Comparison of ENCODE assay signal across 14 cellular contexts in genomic region chr9:21432640-21433425, GRCh38.
DNase-seq lines count a peak whose midpoint lies in the region; ATAC-seq and TF ChIP-seq lines count a peak whose summit lies in the region.
"Had no signal": no experiment of that assay in that cellular context is flagged by ENCODE, and none has a peak within 500 bp of the region (broad histone marks: within the 10 kb centered on the region; RNA-seq: fewer than 3 reads in every experiment).

No MANE protein-coding gene starts in this region.

- DNase-seq in NB4 (ENCODE audit: low read depth): peak; percentile 36
- DNase-seq in NCI-H187 (lab: John Stamatoyannopoulos, UW): no peak
- no peak for DNase-seq in AG20443 (ENCODE audit: low spot score)
- DNase-seq in stimulated activated CD4-positive, alpha-beta T cell treated with anti-CD3 and anti-CD28 coated beads, Interleukin-4, amount 100 ng/mL, for 4 hours: no peak
- no peak for DNase-seq in AML-193 (lab: John Stamatoyannopoulos, UW)
- DNase-seq: anterior cingulate cortex, DND-41, left colon, NCI-H446, SJCRH30 had no signal

- TF ChIP-seq POLR2A in GM18505 (IDR thresholded peaks at IDR 0.05; ENCODE audit: borderline replicate concordance, extremely low read depth, insufficient read depth, insufficient read length) (no peak), NB4 (IDR thresholded peaks at IDR 0.05; ENCODE audit: extremely low read depth, insufficient read length) (no peak)

- no peak overlapping the region for H3K4me3 ChIP-seq in NB4 (ENCODE audit: low read depth, low read length)
- H3K4me3 ChIP-seq: SJCRH30, vagina had no signal

- TF ChIP-seq CTCF in NB4 (IDR thresholded peaks at IDR 0.05; ENCODE audit: low read depth, low read length): no peak

- ATAC-seq in GM18505 (IDR thresholded peaks at IDR 0.05; ENCODE audit: unreplicated experiment) (peak; percentile 71), GM19463 (IDR thresholded peaks at IDR 0.05; ENCODE audit: unreplicated experiment) (peak; percentile 66), HG02973 (IDR thresholded peaks at IDR 0.05; ENCODE audit: unreplicated experiment) (peak; percentile 59)
- ATAC-seq: left colon had no signal
